26 cellular contexts compared by ENCODE assay signal in the genomic region with DNA sequence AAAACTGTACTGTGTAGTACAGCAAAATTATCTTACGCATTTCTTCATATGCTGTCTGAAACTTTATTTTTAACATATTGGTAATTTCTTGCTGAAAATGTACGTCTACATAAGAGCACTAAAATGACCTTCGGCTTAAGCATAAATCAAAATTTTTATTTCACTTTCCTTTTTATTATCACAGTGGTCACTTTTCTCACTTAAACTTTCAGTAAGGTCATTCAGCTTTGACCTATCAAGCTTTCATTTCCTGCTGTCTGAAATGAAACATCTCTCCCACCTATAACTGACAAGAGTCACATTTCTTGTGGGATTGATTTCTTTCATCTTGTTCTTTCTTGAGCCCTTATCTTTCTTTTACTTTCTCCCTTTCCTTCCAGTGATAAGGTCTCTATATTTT.
"Had no signal": no experiment of that assay in that cellular context is flagged by ENCODE, and none has a peak within 500 bp of the region (broad histone marks: within the 10 kb centered on the region; RNA-seq: fewer than 3 reads in every experiment).

No MANE protein-coding gene starts in this region.

- H3K27me3 Mint-ChIP-seq: memory B cell, progenitor cell of endocrine pancreas had no signal

- H3K27ac ChIP-seq: dorsolateral prefrontal cortex, lower lobe of right lung, parathyroid adenoma, right lobe of liver, stomach, thyroid gland, vagina had no signal

- H3K79me2 ChIP-seq: parathyroid adenoma had no signal

- H2AFZ ChIP-seq: parathyroid adenoma had no signal

- DNase-seq: dorsolateral prefrontal cortex; effector CD4-positive, alpha-beta T cell; hypothalamus; immature natural killer cell; islet precursor cell; kidney glomerular epithelial cell; left colon; left ventricle myocardium superior; lower lobe of right lung; natural killer cell; right lobe of liver; small intestine; stimulated activated CD4-positive, alpha-beta T cell treated with anti-CD3 and anti-CD28 coated beads, Interleukin-12 subunit alpha, Interleukin-12 subunit beta, amount 100 ng/mL, for 4 hours; stimulated activated CD4-positive, alpha-beta T cell treated with anti-CD3 and anti-CD28 coated beads, Interleukin-1b, Interleukin-23, amount 100 ng/mL, for 48 hours; stimulated activated CD4-positive, alpha-beta T cell treated with anti-CD3 and anti-CD28 coated beads, Interleukin-4, amount 100 ng/mL, for 1 hour; stimulated activated CD8-positive, alpha-beta memory T cell treated with anti-CD3 and anti-CD28 coated beads, Interleukin-4, amount 100 ng/mL, for 48 hours; stimulated activated naive CD4-positive, alpha-beta T cell treated with Interleukin-2 at 50 U/mL for 16 hours; stomach; thyroid gland; trophoblast cell had no signal

- H3K4me3 ChIP-seq: dorsolateral prefrontal cortex, lower lobe of right lung, right lobe of liver, stomach, thyroid gland, vagina had no signal

- H3K27ac Mint-ChIP-seq: immature natural killer cell, memory B cell, natural killer cell, progenitor cell of endocrine pancreas had no signal

- FAIRE-seq: frontal cortex, small intestine had no signal

- H3K36me3 Mint-ChIP-seq: immature natural killer cell, memory B cell, natural killer cell had no signal

- H3K9ac ChIP-seq: parathyroid adenoma had no signal

- H3K4me1 Mint-ChIP-seq: immature natural killer cell, memory B cell, natural killer cell had no signal

- H3K27me3 ChIP-seq: dorsolateral prefrontal cortex, right lobe of liver, stomach, thyroid gland, vagina had no signal

- H3K9me3 Mint-ChIP-seq: memory B cell had no signal

- H3K4me1 ChIP-seq: lower lobe of right lung, parathyroid adenoma, right lobe of liver, stomach, vagina had no signal

- H3K9me3 ChIP-seq: lower lobe of right lung, right lobe of liver, stomach, thyroid gland, vagina had no signal

- ATAC-seq: left colon, left ventricle myocardium superior, lower lobe of right lung, natural killer cell, right lobe of liver had no signal

- H3K4me3 Mint-ChIP-seq: immature natural killer cell, memory B cell, natural killer cell, neural crest cell had no signal

- H3K36me3 ChIP-seq: lower lobe of right lung, right lobe of liver, stomach, thyroid gland, vagina had no signal
